ENCODE assay signal across 10 cellular contexts in genomic region chr20:48789781-48790544, GRCh38. TPM values are rescaled to one million over a fixed set of nuclear protein-coding genes. Genes with fewer than 3 reads are reported as not detected.
A peak's percentile ranks its signal among the peaks of the same experiment; 100 is the strongest.
DNase-seq lines count a peak whose midpoint lies in the region; ATAC-seq and TF ChIP-seq lines count a peak whose summit lies in the region.
"Had no signal": no experiment of that assay in that cellular context is flagged by ENCODE, and none has a peak within 500 bp of the region (broad histone marks: within the 10 kb centered on the region; RNA-seq: fewer than 3 reads in every experiment).

No MANE protein-coding gene starts in this region.

- intact Hi-C loops in colonic mucosa (cut with DNase I): no loop called here

- H3K27me3 Mint-ChIP-seq in activated CD8-positive, alpha-beta memory T cell treated with anti-CD3 and anti-CD28 coated beads, Interleukin-2, amount 10 ng/mL, durations not matched to agents 7 days and 5 days: no peaks in the 10 kb centered on the region
- no peaks in the 10 kb centered on the region for H3K27me3 Mint-ChIP-seq in effector memory CD8-positive, alpha-beta T cell
- no peaks in the 10 kb centered on the region for H3K27me3 Mint-ChIP-seq in stimulated activated naive B cell treated with anti-CD40 and anti-IgM and Interleukin-4, amounts not matched to agents 10 μg/mL and 1 μg/mL and 100 μg/mL, for 72 hours

- H3K9me3 Mint-ChIP-seq in activated CD8-positive, alpha-beta memory T cell treated with anti-CD3 and anti-CD28 coated beads, Interleukin-2, amount 10 ng/mL, durations not matched to agents 7 days and 5 days (ENCODE audit: low read depth): no peaks in the 10 kb centered on the region
- no peaks in the 10 kb centered on the region for H3K9me3 Mint-ChIP-seq in effector memory CD8-positive, alpha-beta T cell
- H3K9me3 Mint-ChIP-seq in stimulated activated naive B cell treated with anti-CD40 and anti-IgM and Interleukin-4, amounts not matched to agents 10 μg/mL and 1 μg/mL and 100 μg/mL, for 72 hours: peaks cover 0 to 7% of the 10 kb centered on the region in 2 donors

- DNase-seq in activated CD8-positive, alpha-beta memory T cell treated with anti-CD3 and anti-CD28 coated beads, Interleukin-2, amount 10 ng/mL, durations not matched to agents 7 days and 5 days: no peak
- DNase-seq in activated CD8-positive, alpha-beta memory T cell treated with anti-CD3 and anti-CD28 coated beads, Interleukin-2, amount 50 U/mL, for 48 hours: no peak
- peak; percentile 56 for DNase-seq in NB4 (ENCODE audit: low read depth)
- no peak for DNase-seq in effector memory CD8-positive, alpha-beta T cell
- DNase-seq in stimulated activated naive B cell treated with anti-CD40 and anti-IgM and Interleukin-4, amounts not matched to agents 10 μg/mL and 1 μg/mL and 100 μg/mL, for 72 hours: no peak
- no peak for DNase-seq in colonic mucosa
- no peak for DNase-seq in effector CD4-positive, alpha-beta T cell
- DNase-seq: aorta, mesendoderm had no signal

- no peak overlapping the region for H3K27ac ChIP-seq in colonic mucosa

- TF ChIP-seq POLR2A in NB4 (IDR thresholded peaks at IDR 0.05; ENCODE audit: extremely low read depth, insufficient read length): no peak

- peak; percentile 52 for ATAC-seq in activated CD8-positive, alpha-beta memory T cell treated with anti-CD3 and anti-CD28 coated beads, Interleukin-2, amount 10 ng/mL, durations not matched to agents 7 days and 5 days
- ATAC-seq in effector memory CD8-positive, alpha-beta T cell (replicated peaks): no peak
- no peak for ATAC-seq in stimulated activated naive B cell treated with anti-CD40 and anti-IgM and Interleukin-4, amounts not matched to agents 10 μg/mL and 1 μg/mL and 100 μg/mL, for 72 hours (replicated peaks)
- ATAC-seq in GM19328 (IDR thresholded peaks at IDR 0.05; ENCODE audit: unreplicated experiment): no peak

- H3K4me1 ChIP-seq in colonic mucosa: no peaks in the 10 kb centered on the region

- H3K9ac ChIP-seq in colonic mucosa (ENCODE audit: low read depth in 2 of 2, low read length in 2 of 2): no peak overlapping the region

- H3K27me3 ChIP-seq in colonic mucosa: no peaks in the 10 kb centered on the region

- TF ChIP-seq CTCF in NB4 (IDR thresholded peaks at IDR 0.05; ENCODE audit: low read depth, low read length) (no peak), colonic mucosa (IDR thresholded peaks at IDR 0.05) (no peak)

- CTCF ChIA-PET in activated CD8-positive, alpha-beta memory T cell treated with anti-CD3 and anti-CD28 coated beads, Interleukin-2, amount 10 ng/mL, durations not matched to agents 7 days and 5 days (lab: Charles Lee): interaction anchor here (1.0 to 1.6 kb wide), 6 partner anchors 20 to 170 kb away, joined by 3 to 7 read pairs (median 4); no protein-coding TSS in a partner anchor

- H3K27ac Mint-ChIP-seq in activated CD8-positive, alpha-beta memory T cell treated with anti-CD3 and anti-CD28 coated beads, Interleukin-2, amount 10 ng/mL, durations not matched to agents 7 days and 5 days: peak overlapping the region; percentile 26
- H3K27ac Mint-ChIP-seq in effector memory CD8-positive, alpha-beta T cell: no peak overlapping the region
- H3K27ac Mint-ChIP-seq in stimulated activated naive B cell treated with anti-CD40 and anti-IgM and Interleukin-4, amounts not matched to agents 10 μg/mL and 1 μg/mL and 100 μg/mL, for 72 hours: peak overlapping the region; percentile 85

- no peak overlapping the region for H3K4me3 Mint-ChIP-seq in activated CD8-positive, alpha-beta memory T cell treated with anti-CD3 and anti-CD28 coated beads, Interleukin-2, amount 10 ng/mL, durations not matched to agents 7 days and 5 days
- peak overlapping the region; percentile 65 to 67 for H3K4me3 Mint-ChIP-seq in effector memory CD8-positive, alpha-beta T cell
- H3K4me3 Mint-ChIP-seq in stimulated activated naive B cell treated with anti-CD40 and anti-IgM and Interleukin-4, amounts not matched to agents 10 μg/mL and 1 μg/mL and 100 μg/mL, for 72 hours: no peak overlapping the region

- H3K4me3 ChIP-seq in NB4 (ENCODE audit: low read depth, low read length): no peak overlapping the region
- no peak overlapping the region for H3K4me3 ChIP-seq in colonic mucosa

- H3K36me3 ChIP-seq in colonic mucosa: no peaks in the 10 kb centered on the region

- H3K4me1 Mint-ChIP-seq in activated CD8-positive, alpha-beta memory T cell treated with anti-CD3 and anti-CD28 coated beads, Interleukin-2, amount 10 ng/mL, durations not matched to agents 7 days and 5 days: peaks cover 64% of the 10 kb centered on the region
- H3K4me1 Mint-ChIP-seq in effector memory CD8-positive, alpha-beta T cell (ENCODE audit: low read depth in 2 of 2): peaks cover 79% of the 10 kb centered on the region in 2 donors
- H3K4me1 Mint-ChIP-seq in stimulated activated naive B cell treated with anti-CD40 and anti-IgM and Interleukin-4, amounts not matched to agents 10 μg/mL and 1 μg/mL and 100 μg/mL, for 72 hours: peaks cover 12 to 58% of the 10 kb centered on the region in 2 donors

- H3K9me3 ChIP-seq in colonic mucosa: no peaks in the 10 kb centered on the region

- H3K36me3 Mint-ChIP-seq in activated CD8-positive, alpha-beta memory T cell treated with anti-CD3 and anti-CD28 coated beads, Interleukin-2, amount 10 ng/mL, durations not matched to agents 7 days and 5 days: peaks cover 31% of the 10 kb centered on the region
- H3K36me3 Mint-ChIP-seq in effector memory CD8-positive, alpha-beta T cell (ENCODE audit: insufficient read depth): peaks cover 45% of the 10 kb centered on the region
- H3K36me3 Mint-ChIP-seq in stimulated activated naive B cell treated with anti-CD40 and anti-IgM and Interleukin-4, amounts not matched to agents 10 μg/mL and 1 μg/mL and 100 μg/mL, for 72 hours: peaks cover 4 to 23% of the 10 kb centered on the region in 2 donors

RNA-seq across cellular contexts. Expression of gene PREX1, which starts 37.8 kb away (rescaled TPM):
- total RNA-seq in activated CD8-positive, alpha-beta memory T cell treated with anti-CD3 and anti-CD28 coated beads, Interleukin-2, amount 10 ng/mL, durations not matched to agents 7 days and 5 days: 100 to 1,000 TPM; 130 to 156 TPM
- 10 to 100 TPM in 1 of 2 donors, 1 to 10 TPM in 1; 7.2 to 24.6 TPM for total RNA-seq in colonic mucosa

Comparison
In these comparisons a context has a peak if more than half of its experiments do, and no peak if none do; other contexts are left out.
1. H3K27ac Mint-ChIP-seq: peak in activated CD8-positive, alpha-beta memory T cell treated with anti-CD3 and anti-CD28 coated beads, Interleukin-2, amount 10 ng/mL, durations not matched to agents 7 days and 5 days (single experiment) and stimulated activated naive B cell treated with anti-CD40 and anti-IgM and Interleukin-4, amounts not matched to agents 10 μg/mL and 1 μg/mL and 100 μg/mL, for 72 hours (single experiment); none in effector memory CD8-positive, alpha-beta T cell (0 of 2).
2. H3K4me3 Mint-ChIP-seq: peak in effector memory CD8-positive, alpha-beta T cell (2 of 2); none in activated CD8-positive, alpha-beta memory T cell treated with anti-CD3 and anti-CD28 coated beads, Interleukin-2, amount 10 ng/mL, durations not matched to agents 7 days and 5 days (single experiment) and stimulated activated naive B cell treated with anti-CD40 and anti-IgM and Interleukin-4, amounts not matched to agents 10 μg/mL and 1 μg/mL and 100 μg/mL, for 72 hours (0 of 2).
3. RNA of gene PREX1, which starts 37.8 kb away (total RNA-seq): 130 to 156 TPM in activated CD8-positive, alpha-beta memory T cell treated with anti-CD3 and anti-CD28 coated beads, Interleukin-2, amount 10 ng/mL, durations not matched to agents 7 days and 5 days; 7.2 to 24.6 TPM in colonic mucosa; every median in the first group is over 4 times any median in the second.